1 cellular context compared by ENCODE assay signal in genomic region chr17:42311240-42312034, GRCh38.
TF ChIP-seq lines count a peak whose summit lies in the region.

No MANE protein-coding gene starts in this region.

TF ChIP-seq in HepG2, 621 proteins besides CTCF, POLR2A, EP300 and RAD21 (continued from another document and continues in another):
- TF ChIP-seq PRDM15 (CRISPR knock-in tag; IDR thresholded peaks at IDR 0.05): 0 out of 2 replicates have a peak, but pooled peaks have one; percentile 30
- peak; percentile 77; the same call in 1 of the 2 replicates for TF ChIP-seq ZNF124 (CRISPR knock-in tag; IDR thresholded peaks at IDR 0.05)
- TF ChIP-seq JUN (CRISPR knock-in tag; IDR thresholded peaks at IDR 0.05): no peak
- peak; percentile 24; the same call in 1 of the 2 replicates for TF ChIP-seq ZNF7 (CRISPR knock-in tag; IDR thresholded peaks at IDR 0.05)
- peak; percentile 77 for TF ChIP-seq GATAD1 (CRISPR knock-in tag; IDR thresholded peaks at IDR 0.05)
- no peak for TF ChIP-seq E2F1 (CRISPR knock-in tag; IDR thresholded peaks at IDR 0.05)
- TF ChIP-seq TFDP1 (CRISPR knock-in tag; IDR thresholded peaks at IDR 0.05; ENCODE audit: borderline replicate concordance): peak; percentile 74; the same call in 1 of the 2 replicates
- TF ChIP-seq NCOA1 (CRISPR knock-in tag; IDR thresholded peaks at IDR 0.05): no peak; the same call in 1 of the 2 replicates
- TF ChIP-seq MBD4 (IDR thresholded peaks at IDR 0.05; ENCODE audit: borderline replicate concordance, low read length): no peak
- TF ChIP-seq FOXA1 (IDR thresholded peaks at IDR 0.05): no peak
- TF ChIP-seq FOXA1 (CRISPR knock-in tag; IDR thresholded peaks at IDR 0.05): peak; percentile 35; the same call in 1 of the 2 replicates
- no peak for TF ChIP-seq ZNF337 (CRISPR knock-in tag; IDR thresholded peaks at IDR 0.05; ENCODE audit: borderline replicate concordance, low read depth)
- no peak; the same call in 1 of the 2 replicates for TF ChIP-seq ZNF589 (CRISPR knock-in tag; conservative IDR thresholded peaks at IDR 0.05)
- peak; percentile 79; the same call in 1 of the 2 replicates for TF ChIP-seq ZNF691 (CRISPR knock-in tag; IDR thresholded peaks at IDR 0.05; ENCODE audit: borderline replicate concordance, low read depth)
- no peak for TF ChIP-seq CHCHD3 (CRISPR knock-in tag; IDR thresholded peaks at IDR 0.05)
- TF ChIP-seq ZNF737 (CRISPR knock-in tag; IDR thresholded peaks at IDR 0.05; ENCODE audit: borderline replicate concordance): no peak
- no peak for TF ChIP-seq RARG (CRISPR knock-in tag; IDR thresholded peaks at IDR 0.05; ENCODE audit: low read depth)
- TF ChIP-seq, protein P1, sequence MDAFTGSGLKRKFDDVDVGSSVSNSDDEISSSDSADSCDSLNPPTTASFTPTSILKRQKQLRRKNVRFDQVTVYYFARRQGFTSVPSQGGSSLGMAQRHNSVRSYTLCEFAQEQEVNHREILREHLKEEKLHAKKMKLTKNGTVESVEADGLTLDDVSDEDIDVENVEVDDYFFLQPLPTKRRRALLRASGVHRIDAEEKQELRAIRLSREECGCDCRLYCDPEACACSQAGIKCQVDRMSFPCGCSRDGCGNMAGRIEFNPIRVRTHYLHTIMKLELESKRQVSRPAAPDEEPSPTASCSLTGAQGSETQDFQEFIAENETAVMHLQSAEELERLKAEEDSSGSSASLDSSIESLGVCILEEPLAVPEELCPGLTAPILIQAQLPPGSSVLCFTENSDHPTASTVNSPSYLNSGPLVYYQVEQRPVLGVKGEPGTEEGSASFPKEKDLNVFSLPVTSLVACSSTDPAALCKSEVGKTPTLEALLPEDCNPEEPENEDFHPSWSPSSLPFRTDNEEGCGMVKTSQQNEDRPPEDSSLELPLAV (CRISPR knock-in tag; conservative IDR thresholded peaks at IDR 0.05; ENCODE audit: low read depth): no peak
- TF ChIP-seq ZNF367 (CRISPR knock-in tag; IDR thresholded peaks at IDR 0.05; ENCODE audit: borderline replicate concordance): no peak
- TF ChIP-seq NFYB (CRISPR knock-in tag; IDR thresholded peaks at IDR 0.05): 0 out of 2 replicates have a peak, but pooled peaks have one; percentile 13
- 0 out of 2 replicates have a peak, but pooled peaks have one; percentile 44 for TF ChIP-seq MEIS2 (CRISPR knock-in tag; IDR thresholded peaks at IDR 0.05)
- no peak for TF ChIP-seq ZSCAN29 (CRISPR knock-in tag; conservative IDR thresholded peaks at IDR 0.05)
- TF ChIP-seq, protein P2, sequence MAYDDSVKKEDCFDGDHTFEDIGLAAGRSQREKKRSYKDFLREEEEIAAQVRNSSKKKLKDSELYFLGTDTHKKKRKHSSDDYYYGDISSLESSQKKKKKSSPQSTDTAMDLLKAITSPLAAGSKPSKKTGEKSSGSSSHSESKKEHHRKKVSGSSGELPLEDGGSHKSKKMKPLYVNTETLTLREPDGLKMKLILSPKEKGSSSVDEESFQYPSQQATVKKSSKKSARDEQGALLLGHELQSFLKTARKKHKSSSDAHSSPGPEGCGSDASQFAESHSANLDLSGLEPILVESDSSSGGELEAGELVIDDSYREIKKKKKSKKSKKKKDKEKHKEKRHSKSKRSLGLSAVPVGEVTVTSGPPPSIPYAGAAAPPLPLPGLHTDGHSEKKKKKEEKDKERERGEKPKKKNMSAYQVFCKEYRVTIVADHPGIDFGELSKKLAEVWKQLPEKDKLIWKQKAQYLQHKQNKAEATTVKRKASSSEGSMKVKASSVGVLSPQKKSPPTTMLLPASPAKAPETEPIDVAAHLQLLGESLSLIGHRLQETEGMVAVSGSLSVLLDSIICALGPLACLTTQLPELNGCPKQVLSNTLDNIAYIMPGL (CRISPR knock-in tag; IDR thresholded peaks at IDR 0.05; ENCODE audit: borderline replicate concordance in 1 of 2, low read depth in 1 of 2): no peak; a peak in 2 of 4 replicates
- TF ChIP-seq ZBTB25 (CRISPR knock-in tag; IDR thresholded peaks at IDR 0.05): peak; percentile 76
- TF ChIP-seq AHR (CRISPR knock-in tag; IDR thresholded peaks at IDR 0.05): 0 out of 2 replicates have a peak, but pooled peaks have one; percentile 37
- no peak for TF ChIP-seq U2AF1 (optimal IDR thresholded peaks at IDR 0.05; ENCODE audit: low read depth, low read length)
- TF ChIP-seq MED13 (CRISPR knock-in tag; IDR thresholded peaks at IDR 0.05): no peak
- no peak for TF ChIP-seq MBNL3 (CRISPR knock-in tag; conservative IDR thresholded peaks at IDR 0.05)
- TF ChIP-seq STAT6 (CRISPR knock-in tag; IDR thresholded peaks at IDR 0.05; ENCODE audit: borderline replicate concordance): peak; percentile 47; the same call in 1 of the 2 replicates
- no peak for TF ChIP-seq ZFYVE20 (CRISPR knock-in tag; IDR thresholded peaks at IDR 0.05; ENCODE audit: borderline replicate concordance, low read depth)
- TF ChIP-seq CREB1 (IDR thresholded peaks at IDR 0.05): no peak
- no peak for TF ChIP-seq CREB1 (CRISPR knock-in tag; IDR thresholded peaks at IDR 0.05)
- no peak for TF ChIP-seq ZKSCAN1 (IDR thresholded peaks at IDR 0.05; ENCODE audit: low read length)
- no peak for TF ChIP-seq ZNF468 (CRISPR knock-in tag; IDR thresholded peaks at IDR 0.05)
- TF ChIP-seq RFX1 (IDR thresholded peaks at IDR 0.05): no peak
- no peak for TF ChIP-seq RFX5 (IDR thresholded peaks at IDR 0.05; ENCODE audit: low read depth, low read length)
- TF ChIP-seq HNRNPK (IDR thresholded peaks at IDR 0.05; ENCODE audit: low read depth, low read length, poor library complexity, severe bottlenecking): no peak
- 0 out of 2 replicates have a peak, but pooled peaks have one; percentile 32 for TF ChIP-seq HES4 (CRISPR knock-in tag; IDR thresholded peaks at IDR 0.05; ENCODE audit: borderline replicate concordance)
- no peak for TF ChIP-seq ZNF841 (CRISPR knock-in tag; IDR thresholded peaks at IDR 0.05; ENCODE audit: borderline replicate concordance)
- no peak for TF ChIP-seq NFRKB (IDR thresholded peaks at IDR 0.05)
- no peak for TF ChIP-seq BORCS8-MEF2B (CRISPR knock-in tag; IDR thresholded peaks at IDR 0.05)
- no peak for TF ChIP-seq RNF219 (CRISPR knock-in tag; IDR thresholded peaks at IDR 0.05)
- TF ChIP-seq, protein P3, sequence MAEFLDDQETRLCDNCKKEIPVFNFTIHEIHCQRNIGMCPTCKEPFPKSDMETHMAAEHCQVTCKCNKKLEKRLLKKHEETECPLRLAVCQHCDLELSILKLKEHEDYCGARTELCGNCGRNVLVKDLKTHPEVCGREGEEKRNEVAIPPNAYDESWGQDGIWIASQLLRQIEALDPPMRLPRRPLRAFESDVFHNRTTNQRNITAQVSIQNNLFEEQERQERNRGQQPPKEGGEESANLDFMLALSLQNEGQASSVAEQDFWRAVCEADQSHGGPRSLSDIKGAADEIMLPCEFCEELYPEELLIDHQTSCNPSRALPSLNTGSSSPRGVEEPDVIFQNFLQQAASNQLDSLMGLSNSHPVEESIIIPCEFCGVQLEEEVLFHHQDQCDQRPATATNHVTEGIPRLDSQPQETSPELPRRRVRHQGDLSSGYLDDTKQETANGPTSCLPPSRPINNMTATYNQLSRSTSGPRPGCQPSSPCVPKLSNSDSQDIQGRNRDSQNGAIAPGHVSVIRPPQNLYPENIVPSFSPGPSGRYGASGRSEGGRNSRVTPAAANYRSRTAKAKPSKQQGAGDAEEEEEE (CRISPR knock-in tag; IDR thresholded peaks at IDR 0.05; ENCODE audit: borderline replicate concordance): no peak
- TF ChIP-seq ZNF564 (CRISPR knock-in tag; IDR thresholded peaks at IDR 0.05): no peak; the same call in 1 of the 2 replicates
- TF ChIP-seq SNAI1 (CRISPR knock-in tag; IDR thresholded peaks at IDR 0.05; ENCODE audit: borderline replicate concordance): no peak; the same call in 1 of the 2 replicates
- TF ChIP-seq ZNF382 (CRISPR knock-in tag; IDR thresholded peaks at IDR 0.05; ENCODE audit: borderline replicate concordance): no peak
